In genomic region chr3:126703512-126704493, GRCh38 we compare ENCODE assay signal across 8 cellular contexts. TPM values are rescaled to one million over a fixed set of nuclear protein-coding genes. Genes with fewer than 3 reads are reported as not detected.
DNase-seq lines count a peak whose midpoint lies in the region; ATAC-seq and TF ChIP-seq lines count a peak whose summit lies in the region.

Gene CHCHD6 (plus strand): TSS chr3:126704240. CDS start chr3:126704313, 73 bp downstream.

- DNase-seq in CD1c-positive myeloid dendritic cell (ENCODE audit: extremely low spot score) (peak; percentile 97), NCI-H774 (lab: John Stamatoyannopoulos, UW) (peak; percentile 94), right lobe of liver (peak; percentile 94 to 96 (median 96))
- peak; percentile 94 for DNase-seq in activated CD4-positive, alpha-beta memory T cell treated with anti-CD3 and anti-CD28 coated beads, Interleukin-2, amount 10 ng/mL, durations not matched to agents 7 days and 5 days
- DNase-seq in stimulated activated CD4-positive, alpha-beta T cell treated with anti-CD3 and anti-CD28 coated beads, Interleukin-4, amount 100 ng/mL, for 24 hours: peak; percentile 97

- H3K36me3 ChIP-seq in duodenal mucosa (ENCODE audit: control insufficient read depth in 1 of 2, insufficient read depth in 2 of 2, low read length in 2 of 2) (no peaks in the 10 kb centered on the region), right lobe of liver (no peaks in the 10 kb centered on the region)

- peaks cover 17% of the 10 kb centered on the region for H3K4me1 Mint-ChIP-seq in activated CD4-positive, alpha-beta memory T cell treated with anti-CD3 and anti-CD28 coated beads, Interleukin-2, amount 10 ng/mL, durations not matched to agents 7 days and 5 days

- WGBS in right lobe of liver (ENCODE audit: insufficient coverage, low coverage, low lambda C conversion rate, missing lambda C conversion rate): 6% methylated on average over 16 of the region's 69 CpGs

- POLR2A ChIA-PET in activated CD4-positive, alpha-beta memory T cell treated with anti-CD3 and anti-CD28 coated beads, Interleukin-2, amount 10 ng/mL, durations not matched to agents 7 days and 5 days (lab: Charles Lee): interaction anchor here (0.6 kb wide), 1 partner anchor 616 kb away, joined by 3 read pairs; no protein-coding TSS in a partner anchor

- no peak for TF ChIP-seq POLR2A in right lobe of liver (IDR thresholded peaks at IDR 0.05)

- H3K4me1 ChIP-seq in duodenal mucosa (ENCODE audit: control insufficient read depth in 1 of 2, insufficient read depth in 2 of 2, low read length in 2 of 2) (peaks cover 4 to 11% of the 10 kb centered on the region in 2 donors), right lobe of liver (peaks cover 0 to 11% (median 0%) of the 10 kb centered on the region in 4 donors)

- ATAC-seq in GM19438 (IDR thresholded peaks at IDR 0.05; ENCODE audit: low read depth, unreplicated experiment) (peak; percentile 95), HG03571 (IDR thresholded peaks at IDR 0.05; ENCODE audit: unreplicated experiment) (peak; percentile 94), right lobe of liver (peak; percentile 99 to 100 (median 99))

- H3K4me3 Mint-ChIP-seq in activated CD4-positive, alpha-beta memory T cell treated with anti-CD3 and anti-CD28 coated beads, Interleukin-2, amount 10 ng/mL, durations not matched to agents 7 days and 5 days: peak within 1 kb of the TSS; percentile 96

- peaks cover 32% of the 10 kb centered on the region for H3K27me3 Mint-ChIP-seq in activated CD4-positive, alpha-beta memory T cell treated with anti-CD3 and anti-CD28 coated beads, Interleukin-2, amount 10 ng/mL, durations not matched to agents 7 days and 5 days

- no peaks in the 10 kb centered on the region for H3K27me3 ChIP-seq in duodenal mucosa (ENCODE audit: control insufficient read depth in 1 of 2, insufficient read depth in 2 of 2, low read length in 2 of 2)
- no peaks in the 10 kb centered on the region for H3K27me3 ChIP-seq in right lobe of liver

- H3K9me3 Mint-ChIP-seq in activated CD4-positive, alpha-beta memory T cell treated with anti-CD3 and anti-CD28 coated beads, Interleukin-2, amount 10 ng/mL, durations not matched to agents 7 days and 5 days: no peaks in the 10 kb centered on the region

- peak within 1 kb of the TSS; percentile 42 to 58 for H3K9ac ChIP-seq in duodenal mucosa (ENCODE audit: low read depth in 1 of 2, low read length in 2 of 2)

- peak within 1 kb of the TSS; percentile 51 for H3K27ac Mint-ChIP-seq in activated CD4-positive, alpha-beta memory T cell treated with anti-CD3 and anti-CD28 coated beads, Interleukin-2, amount 10 ng/mL, durations not matched to agents 7 days and 5 days

- CTCF ChIA-PET in activated CD4-positive, alpha-beta memory T cell treated with anti-CD3 and anti-CD28 coated beads, Interleukin-2, amount 10 ng/mL, durations not matched to agents 7 days and 5 days (lab: Charles Lee): interaction anchor here (0.6 to 1.9 kb wide), 3 partner anchors 11 to 279 kb away, joined by 3 to 7 read pairs (median 3); partner anchors contain the start of gene PLXNA1

- no peaks in the 10 kb centered on the region for H3K36me3 Mint-ChIP-seq in activated CD4-positive, alpha-beta memory T cell treated with anti-CD3 and anti-CD28 coated beads, Interleukin-2, amount 10 ng/mL, durations not matched to agents 7 days and 5 days (ENCODE audit: low read depth)

- H3K9me3 ChIP-seq in duodenal mucosa (ENCODE audit: control insufficient read depth in 1 of 2, low read length in 2 of 2): no peaks in the 10 kb centered on the region
- H3K9me3 ChIP-seq in right lobe of liver: no peaks in the 10 kb centered on the region

- no peak for TF ChIP-seq CTCF in right lobe of liver (IDR thresholded peaks at IDR 0.05)

- intact Hi-C loops in right lobe of liver (cut with DNase I): no loop called here

- no peak within 1 kb of the TSS for H3K27ac ChIP-seq in duodenal mucosa (ENCODE audit: low read depth, low read length)
- no peak within 1 kb of the TSS for H3K27ac ChIP-seq in right lobe of liver

- H3K4me3 ChIP-seq in duodenal mucosa (ENCODE audit: low read depth in 1 of 2, low read length in 2 of 2) (peak within 1 kb of the TSS; percentile 68 to 86), right lobe of liver (peak within 1 kb of the TSS; percentile 65 to 89 (median 73))

RNA-seq across cellular contexts. Expression of gene CHCHD6, which starts in this region (rescaled TPM):
- 1 to 10 TPM; 4.0 to 4.1 TPM for total RNA-seq in activated CD4-positive, alpha-beta memory T cell treated with anti-CD3 and anti-CD28 coated beads, Interleukin-2, amount 10 ng/mL, durations not matched to agents 7 days and 5 days
- 1 to 10 TPM; 1.7 to 5.3 (median 4.2) TPM for total RNA-seq in right lobe of liver
